Comparison of ENCODE assay signal across 9 cellular contexts in genomic region chr3:39805650-39806049, GRCh38. TPM values are rescaled to one million over a fixed set of nuclear protein-coding genes. Genes with fewer than 3 reads are reported as not detected.
"Had no signal": no experiment of that assay in that cellular context is flagged by ENCODE, and none has a peak within 500 bp of the region (broad histone marks: within the 10 kb centered on the region; RNA-seq: fewer than 3 reads in every experiment).

No MANE protein-coding gene starts in this region.

- DNase-seq: H9, HCEC 1CT, IMR-90, KG1 had no signal

- H3K4me3 ChIP-seq: GM23338, K562 had no signal

- H2AFZ ChIP-seq: GM23338 had no signal

- H3K4me2 ChIP-seq: GM23338 had no signal

- FAIRE-seq: H1, H54, K562 had no signal

- H3K27ac ChIP-seq: HL-60 had no signal

- ATAC-seq: GM23338, K562 had no signal

RNA-seq across cellular contexts. Expression of gene MYRIP, which starts 3.8 kb away (rescaled TPM):
- total RNA-seq: IMR-90, K562 had no signal
- polyA plus RNA-seq: IMR-90 had no signal
